ENCODE assay signal across 16 cellular contexts in genomic region chr2:19839438-19839837, GRCh38.
DNase-seq lines count a peak whose midpoint lies in the region; TF ChIP-seq lines count a peak whose summit lies in the region.
"Had no signal": no experiment of that assay in that cellular context is flagged by ENCODE, and none has a peak within 500 bp of the region (broad histone marks: within the 10 kb centered on the region; RNA-seq: fewer than 3 reads in every experiment).

No MANE protein-coding gene starts in this region.

- no peaks in the 10 kb centered on the region for H3K36me3 Mint-ChIP-seq in activated CD4-positive, alpha-beta memory T cell treated with anti-CD3 and anti-CD28 coated beads for 36 hours
- no peaks in the 10 kb centered on the region for H3K36me3 Mint-ChIP-seq in activated CD4-positive, alpha-beta memory T cell treated with anti-CD3 and anti-CD28 coated beads, Interleukin-2, amount 10 ng/mL, durations not matched to agents 7 days and 5 days (ENCODE audit: low read depth)
- no peaks in the 10 kb centered on the region for H3K36me3 Mint-ChIP-seq in stimulated activated naive CD8-positive, alpha-beta T cell treated with anti-CD3 and anti-CD28 coated beads, Interleukin-15, Interleukin-2, amounts not matched to agents 100 ng/mL and 50 ng/mL, for 24 hours (ENCODE audit: low read depth)

- POLR2A ChIA-PET in activated CD4-positive, alpha-beta memory T cell treated with anti-CD3 and anti-CD28 coated beads for 36 hours (lab: Charles Lee), result no interaction called here
- POLR2A ChIA-PET in activated CD4-positive, alpha-beta memory T cell treated with anti-CD3 and anti-CD28 coated beads, Interleukin-2, amount 10 ng/mL, durations not matched to agents 7 days and 5 days (lab: Charles Lee), result no interaction called here
- POLR2A ChIA-PET in HEK293 (lab: Yijun Ruan, JAX), result no interaction called here

- no peaks in the 10 kb centered on the region for H3K9me3 Mint-ChIP-seq in activated CD4-positive, alpha-beta memory T cell treated with anti-CD3 and anti-CD28 coated beads for 36 hours
- H3K9me3 Mint-ChIP-seq in activated CD4-positive, alpha-beta memory T cell treated with anti-CD3 and anti-CD28 coated beads, Interleukin-2, amount 10 ng/mL, durations not matched to agents 7 days and 5 days, result no peaks in the 10 kb centered on the region
- no peaks in the 10 kb centered on the region for H3K9me3 Mint-ChIP-seq in stimulated activated naive CD8-positive, alpha-beta T cell treated with anti-CD3 and anti-CD28 coated beads, Interleukin-15, Interleukin-2, amounts not matched to agents 100 ng/mL and 50 ng/mL, for 24 hours

- H3K4me3 ChIP-seq in HEK293 (ENCODE audit: low read depth, low read length) (no peak overlapping the region), coronary artery (no peak overlapping the region)
- H3K4me3 ChIP-seq: GM12878, HAP-1 had no signal

- H3K36me3 ChIP-seq in HEK293 (ENCODE audit: control insufficient read depth in 2 of 2, insufficient read depth in 1 of 2, low read length in 2 of 2), result no peaks in the 10 kb centered on the region
- H3K36me3 ChIP-seq: HAP-1 had no signal

- H3K27ac ChIP-seq in HEK293 (ENCODE audit: extremely low read depth, low read depth, low read length) (no peak overlapping the region), coronary artery (no peak overlapping the region)
- H3K27ac ChIP-seq: RWPE1 had no signal

- H3K27ac Mint-ChIP-seq in activated CD4-positive, alpha-beta memory T cell treated with anti-CD3 and anti-CD28 coated beads for 36 hours, result no peak overlapping the region
- H3K27ac Mint-ChIP-seq in activated CD4-positive, alpha-beta memory T cell treated with anti-CD3 and anti-CD28 coated beads, Interleukin-2, amount 10 ng/mL, durations not matched to agents 7 days and 5 days, result no peak overlapping the region
- H3K27ac Mint-ChIP-seq in stimulated activated naive CD8-positive, alpha-beta T cell treated with anti-CD3 and anti-CD28 coated beads, Interleukin-15, Interleukin-2, amounts not matched to agents 100 ng/mL and 50 ng/mL, for 24 hours, result peak overlapping the region; percentile 64

- peaks cover 5% of the 10 kb centered on the region for H3K4me1 Mint-ChIP-seq in activated CD4-positive, alpha-beta memory T cell treated with anti-CD3 and anti-CD28 coated beads for 36 hours (ENCODE audit: low read depth)
- H3K4me1 Mint-ChIP-seq in activated CD4-positive, alpha-beta memory T cell treated with anti-CD3 and anti-CD28 coated beads, Interleukin-2, amount 10 ng/mL, durations not matched to agents 7 days and 5 days, result peaks cover 3% of the 10 kb centered on the region
- peaks cover 10% of the 10 kb centered on the region for H3K4me1 Mint-ChIP-seq in stimulated activated naive CD8-positive, alpha-beta T cell treated with anti-CD3 and anti-CD28 coated beads, Interleukin-15, Interleukin-2, amounts not matched to agents 100 ng/mL and 50 ng/mL, for 24 hours (ENCODE audit: low read depth)

- peaks cover 14% of the 10 kb centered on the region for H3K27me3 Mint-ChIP-seq in activated CD4-positive, alpha-beta memory T cell treated with anti-CD3 and anti-CD28 coated beads for 36 hours
- H3K27me3 Mint-ChIP-seq in activated CD4-positive, alpha-beta memory T cell treated with anti-CD3 and anti-CD28 coated beads, Interleukin-2, amount 10 ng/mL, durations not matched to agents 7 days and 5 days, result peaks cover 27% of the 10 kb centered on the region
- H3K27me3 Mint-ChIP-seq in stimulated activated naive CD8-positive, alpha-beta T cell treated with anti-CD3 and anti-CD28 coated beads, Interleukin-15, Interleukin-2, amounts not matched to agents 100 ng/mL and 50 ng/mL, for 24 hours, result peaks cover 46% of the 10 kb centered on the region

- peaks cover 4% of the 10 kb centered on the region for H3K4me1 ChIP-seq in HEK293 (ENCODE audit: control insufficient read depth, insufficient read depth, low read length)
- H3K4me1 ChIP-seq: HAP-1 had no signal

- TF ChIP-seq CTCF in HEK293 (tag by site-specific recombination; IDR thresholded peaks at IDR 0.05) (no peak), coronary artery (IDR thresholded peaks at IDR 0.05) (no peak)

- H3K4me3 Mint-ChIP-seq in activated CD4-positive, alpha-beta memory T cell treated with anti-CD3 and anti-CD28 coated beads for 36 hours, result no peak overlapping the region
- H3K4me3 Mint-ChIP-seq in activated CD4-positive, alpha-beta memory T cell treated with anti-CD3 and anti-CD28 coated beads, Interleukin-2, amount 10 ng/mL, durations not matched to agents 7 days and 5 days, result no peak overlapping the region
- no peak overlapping the region for H3K4me3 Mint-ChIP-seq in stimulated activated naive CD8-positive, alpha-beta T cell treated with anti-CD3 and anti-CD28 coated beads, Interleukin-15, Interleukin-2, amounts not matched to agents 100 ng/mL and 50 ng/mL, for 24 hours

- CTCF ChIA-PET in activated CD4-positive, alpha-beta memory T cell treated with anti-CD3 and anti-CD28 coated beads for 36 hours (lab: Charles Lee), result no interaction called here
- CTCF ChIA-PET in activated CD4-positive, alpha-beta memory T cell treated with anti-CD3 and anti-CD28 coated beads, Interleukin-2, amount 10 ng/mL, durations not matched to agents 7 days and 5 days (lab: Charles Lee), result no interaction called here
- CTCF ChIA-PET in HEK293 (lab: Yijun Ruan, JAX), result interaction anchor here (1.6 kb wide), 1 partner anchor 24 kb away, joined by 3 read pairs; no protein-coding TSS in a partner anchor

- H3K9me3 ChIP-seq in HEK293 (ENCODE audit: control insufficient read depth, insufficient read depth, low read depth, low read length), result no peaks in the 10 kb centered on the region
- H3K9me3 ChIP-seq: HAP-1 had no signal

- peak; percentile 40 for DNase-seq in activated CD4-positive, alpha-beta memory T cell treated with anti-CD3 and anti-CD28 coated beads for 36 hours
- DNase-seq in activated CD4-positive, alpha-beta memory T cell treated with anti-CD3 and anti-CD28 coated beads, Interleukin-2, amount 10 ng/mL, durations not matched to agents 7 days and 5 days, result no peak
- DNase-seq in coronary artery (ENCODE audit: low spot score) (peak; percentile 26), NCI-H1105 treated with DMSO at 0.1 percent for 48 hours (lab: John Stamatoyannopoulos, UW) (no peak), KG1 (lab: John Stamatoyannopoulos, UW) (no peak)
- DNase-seq: C1 segment of cervical spinal cord, GDM1, NCI-H1048, NCI-H510A treated with DMSO at 0.1 percent for 48 hours, NCI-H82, PC-3 had no signal

- intact Hi-C loops in activated CD4-positive, alpha-beta memory T cell treated with anti-CD3 and anti-CD28 coated beads for 36 hours (cut with micrococcal nuclease), result no loop called here

TF ChIP-seq in HEK293, 187 proteins besides CTCF, POLR2A, EP300 and RAD21:
- TF ChIP-seq SCRT1 (tag by site-specific recombination; IDR thresholded peaks at IDR 0.05; ENCODE audit: borderline replicate concordance) (no peak), ZNF302 (tag by site-specific recombination; IDR thresholded peaks at IDR 0.05; ENCODE audit: low read depth) (no peak), KLF16 (tag by site-specific recombination; IDR thresholded peaks at IDR 0.05) (no peak), ZFHX2 (tag by site-specific recombination; conservative IDR thresholded peaks at IDR 0.05) (peak; percentile 27; the same call in 1 of the 2 replicates), SCRT2 (tag by site-specific recombination; IDR thresholded peaks at IDR 0.05) (no peak), ZNF792 (tag by site-specific recombination; IDR thresholded peaks at IDR 0.05) (no peak), PRDM1 (tag by site-specific recombination; IDR thresholded peaks at IDR 0.05) (no peak), ZNF157 (tag by site-specific recombination; IDR thresholded peaks at IDR 0.05) (no peak), HOXD13 (CRISPR knock-in tag; IDR thresholded peaks at IDR 0.05; ENCODE audit: borderline replicate concordance) (no peak), ZNF626 (tag by site-specific recombination; IDR thresholded peaks at IDR 0.05) (no peak), ZNF138 (tag by site-specific recombination; IDR thresholded peaks at IDR 0.05; ENCODE audit: borderline replicate concordance) (no peak), EGR2 (tag by site-specific recombination; IDR thresholded peaks at IDR 0.05; ENCODE audit: low read depth) (0 out of 2 replicates have a peak, but pooled peaks have one; percentile 17)

Comparison
In these comparisons a context has a peak if more than half of its experiments do, and no peak if none do; other contexts are left out.
1. DNase-seq: peak in activated CD4-positive, alpha-beta memory T cell treated with anti-CD3 and anti-CD28 coated beads for 36 hours (single experiment) and coronary artery (single experiment); none in activated CD4-positive, alpha-beta memory T cell treated with anti-CD3 and anti-CD28 coated beads, Interleukin-2, amount 10 ng/mL, durations not matched to agents 7 days and 5 days (single experiment), NCI-H1105 treated with DMSO at 0.1 percent for 48 hours (single experiment) and KG1 (single experiment).